ENCODE assay signal across 10 cellular contexts in genomic region chr6:85580104-85580877, GRCh38. TPM values are rescaled to one million over a fixed set of nuclear protein-coding genes. Genes with fewer than 3 reads are reported as not detected.
DNase-seq lines count a peak whose midpoint lies in the region; ATAC-seq and TF ChIP-seq lines count a peak whose summit lies in the region.
"Had no signal": no experiment of that assay in that cellular context is flagged by ENCODE, and none has a peak within 500 bp of the region (broad histone marks: within the 10 kb centered on the region; RNA-seq: fewer than 3 reads in every experiment).

No MANE protein-coding gene starts in this region.

- DNase-seq in NCI-H510A treated with DMSO at 0.1 percent for 48 hours (lab: John Stamatoyannopoulos, UW) (peak; percentile 35), NCI-H510A (lab: John Stamatoyannopoulos, UW) (no peak), GM10248 (ENCODE audit: extremely low spot score) (no peak), T-cell (no peak)
- DNase-seq in effector memory CD8-positive, alpha-beta T cell: no peak
- DNase-seq: activated naive CD4-positive, alpha-beta T cell treated with anti-CD3 and anti-CD28 coated beads, Interleukin-2, amount 50 U/mL, for 16 hours had no signal

- no peaks in the 10 kb centered on the region for H3K36me3 Mint-ChIP-seq in effector memory CD8-positive, alpha-beta T cell (ENCODE audit: insufficient read depth)
- peaks cover 49% of the 10 kb centered on the region for H3K36me3 Mint-ChIP-seq in T-cell

- no peaks in the 10 kb centered on the region for H3K27me3 ChIP-seq in skeletal muscle tissue (ENCODE audit: control insufficient read depth in 3 of 3, insufficient read depth in 3 of 3, low read length in 3 of 3)

- H3K27ac ChIP-seq in skeletal muscle tissue (ENCODE audit: low read depth, low read length): peak overlapping the region; percentile 57
- H3K27ac ChIP-seq: thoracic aorta had no signal

- CTCF ChIA-PET in GM10248 (lab: Yijun Ruan, JAX): interaction anchor here (1.1 to 3.3 kb wide), 3 partner anchors 9 to 12 kb away, joined by 3 to 7 read pairs (median 4); no protein-coding TSS in a partner anchor
- CTCF ChIA-PET in T-cell (lab: Charles Lee): no interaction called here

- ATAC-seq in HG03196 (IDR thresholded peaks at IDR 0.05; ENCODE audit: unreplicated experiment) (peak; percentile 20), T-cell (replicated peaks in 1 of 4) (no peak), HG03469 (IDR thresholded peaks at IDR 0.05; ENCODE audit: unreplicated experiment) (no peak)
- no peak for ATAC-seq in effector memory CD8-positive, alpha-beta T cell (replicated peaks)

- H3K9ac ChIP-seq in skeletal muscle tissue (ENCODE audit: low read depth in 1 of 3, low read length in 3 of 3): peak overlapping the region in 1 of 3 donors; percentile 61

- H3K9me3 ChIP-seq in skeletal muscle tissue (ENCODE audit: control insufficient read depth in 3 of 3, low read length in 3 of 3): no peaks in the 10 kb centered on the region

- H3K9me3 Mint-ChIP-seq in effector memory CD8-positive, alpha-beta T cell: peaks cover 4 to 13% of the 10 kb centered on the region in 2 donors
- H3K9me3 Mint-ChIP-seq in T-cell: peaks cover 17 to 36% (median 19%) of the 10 kb centered on the region in 3 donors

- H3K4me1 Mint-ChIP-seq in effector memory CD8-positive, alpha-beta T cell (ENCODE audit: low read depth in 2 of 2): peaks cover 27 to 47% of the 10 kb centered on the region in 2 donors
- peaks cover 50 to 60% (median 56%) of the 10 kb centered on the region in 3 donors for H3K4me1 Mint-ChIP-seq in T-cell

- no peak for TF ChIP-seq CTCF in GM10248 (IDR thresholded peaks at IDR 0.05; ENCODE audit: control extremely low read depth, extremely low read depth, low read depth, missing control alignments)

- H3K27ac Mint-ChIP-seq in effector memory CD8-positive, alpha-beta T cell: peak overlapping the region; percentile 36 to 51
- H3K27ac Mint-ChIP-seq in T-cell: no peak overlapping the region

- H3K36me3 ChIP-seq in skeletal muscle tissue (ENCODE audit: control insufficient read depth in 3 of 3, insufficient read depth in 3 of 3, low read length in 3 of 3): no peaks in the 10 kb centered on the region
- H3K36me3 ChIP-seq: thoracic aorta had no signal

- no peaks in the 10 kb centered on the region for H3K27me3 Mint-ChIP-seq in effector memory CD8-positive, alpha-beta T cell
- no peaks in the 10 kb centered on the region for H3K27me3 Mint-ChIP-seq in T-cell

- no peak overlapping the region for H3K4me3 Mint-ChIP-seq in effector memory CD8-positive, alpha-beta T cell
- no peak overlapping the region for H3K4me3 Mint-ChIP-seq in T-cell

- peaks cover 26 to 44% (median 40%) of the 10 kb centered on the region in 3 donors for H3K4me1 ChIP-seq in skeletal muscle tissue (ENCODE audit: control insufficient read depth in 3 of 3, insufficient read depth in 3 of 3, low read length in 3 of 3)

- POLR2A ChIA-PET in GM10248 (lab: Yijun Ruan, JAX): no interaction called here
- POLR2A ChIA-PET in T-cell (lab: Charles Lee): no interaction called here

- no peak overlapping the region for H3K4me3 ChIP-seq in skeletal muscle tissue (ENCODE audit: low read length in 3 of 3)
- H3K4me3 ChIP-seq: thoracic aorta had no signal

RNA-seq across cellular contexts. Expression of gene SNX14, which starts 13.4 kb away (rescaled TPM):
- 117 TPM for total RNA-seq in skeletal muscle tissue
- 10 to 100 TPM; 46.3 to 63.3 (median 53.7) TPM for total RNA-seq in T-cell

Comparison
In these comparisons a context has a peak if more than half of its experiments do, and no peak if none do; other contexts are left out.
1. H3K27ac Mint-ChIP-seq: peak in effector memory CD8-positive, alpha-beta T cell (2 of 2); none in T-cell (0 of 2).